In the genomic region with DNA sequence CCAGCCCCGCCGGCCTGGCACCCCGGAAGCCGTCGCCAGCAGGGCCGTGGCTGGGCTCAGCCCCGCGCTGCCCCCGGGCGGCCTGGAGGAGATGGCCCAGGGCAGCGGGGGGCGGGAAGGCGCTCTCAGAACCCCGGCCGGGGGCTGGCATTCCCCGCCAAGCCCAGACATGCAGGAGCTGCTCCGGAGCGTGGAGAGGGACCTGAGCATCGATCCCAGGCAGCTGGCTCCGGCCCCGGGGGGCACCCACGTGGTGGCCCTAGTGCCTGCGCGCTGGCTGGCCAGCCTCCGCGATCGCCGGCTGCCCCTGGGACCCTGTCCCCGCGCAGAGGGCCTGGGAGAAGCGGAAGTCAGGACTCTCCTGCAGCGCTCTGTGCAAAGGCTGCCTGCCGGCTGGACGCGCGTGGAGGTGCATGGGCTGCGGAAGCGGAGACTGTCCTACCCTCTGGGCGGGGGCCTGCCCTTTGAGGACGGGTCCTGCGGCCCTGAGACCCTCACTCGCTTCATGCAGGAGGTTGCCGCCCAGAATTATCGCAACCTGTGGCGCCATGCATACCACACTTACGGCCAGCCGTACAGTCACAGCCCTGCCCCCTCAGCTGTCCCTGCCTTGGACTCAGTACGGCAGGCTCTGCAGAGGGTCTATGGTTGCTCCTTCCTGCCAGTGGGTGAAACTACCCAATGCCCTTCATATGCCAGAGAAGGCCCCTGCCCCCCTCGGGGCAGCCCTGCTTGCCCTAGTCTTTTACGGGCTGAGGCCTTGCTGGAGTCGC, we compare ENCODE assay signal across 8 cellular contexts. TPM values are rescaled to one million over a fixed set of nuclear protein-coding genes. Genes with fewer than 3 reads are reported as not detected.
DNase-seq lines count a peak whose midpoint lies in the region; ATAC-seq, FAIRE-seq and TF ChIP-seq lines count a peak whose summit lies in the region.

No MANE protein-coding gene starts in this region.

- in situ Hi-C loops in Panc1 (cut with HindIII; ENCODE audit: low pct_unique_long_range_greater_than_20kb, low sequenced_read_pairs): no loop called here

- peak overlapping the region; percentile 88 for H3K4me3 ChIP-seq in GM12875 (ENCODE audit: low read depth, low read length)
- H3K4me3 ChIP-seq in Panc1 (ENCODE audit: low read depth in 2 of 2, low read length in 2 of 2): peak overlapping the region; percentile 53 to 61
- H3K4me3 ChIP-seq in endodermal cell (ENCODE audit: low read length): peak overlapping the region; percentile 67

- WGBS in endodermal cell (ENCODE audit: insufficient coverage in 1 of 2, insufficient read length in 1 of 2), 2 experiments: 31 to 81% methylated on average over 18 to 51 of the region's 51 CpGs

- peaks cover 19% of the 10 kb centered on the region for H3K4me1 Mint-ChIP-seq in HFFc6 (ENCODE audit: low read depth)
- H3K4me1 Mint-ChIP-seq in endodermal cell: no peaks in the 10 kb centered on the region
- peaks cover 34 to 47% (median 35%) of the 10 kb centered on the region in 3 donors for H3K4me1 Mint-ChIP-seq in naive B cell

- H3K36me3 ChIP-seq in Panc1 (ENCODE audit: control insufficient read depth, insufficient read depth, low read length) (no peaks in the 10 kb centered on the region), endodermal cell (ENCODE audit: control insufficient read depth, insufficient read depth, low read length) (no peaks in the 10 kb centered on the region)

- no peaks in the 10 kb centered on the region for H3K27me3 ChIP-seq in Panc1 (ENCODE audit: control insufficient read depth, insufficient read depth, low read length)
- no peaks in the 10 kb centered on the region for H3K27me3 ChIP-seq in endodermal cell (ENCODE audit: control insufficient read depth, insufficient read depth, low read length, poor library complexity, severe bottlenecking)

- H3K27ac Mint-ChIP-seq in HFFc6: no peak overlapping the region
- H3K27ac Mint-ChIP-seq in endodermal cell: no peak overlapping the region
- peak overlapping the region in 4 of 6 donors; percentile 75 to 91 (median 82) for H3K27ac Mint-ChIP-seq in naive B cell

- H3K9me3 Mint-ChIP-seq in HFFc6 (no peaks in the 10 kb centered on the region), endodermal cell (no peaks in the 10 kb centered on the region), naive B cell (no peaks in the 10 kb centered on the region)

- FAIRE-seq in frontal cortex (lab: Jason Lieb, UNC): no peak

- CTCF ChIA-PET in Panc1 (lab: Charles Lee): no interaction called here

- H3K36me3 Mint-ChIP-seq in HFFc6 (ENCODE audit: low read depth) (peaks cover 10% of the 10 kb centered on the region), endodermal cell (ENCODE audit: low read depth) (peaks cover 13% of the 10 kb centered on the region), naive B cell (peaks cover 0 to 10% of the 10 kb centered on the region in 2 donors)

- POLR2A ChIA-PET in Panc1 (lab: Charles Lee): interaction anchor here (0.6 kb wide), 1 partner anchor 136 kb away, joined by 5 read pairs; no protein-coding TSS in a partner anchor

- H3K4me1 ChIP-seq in Panc1 (ENCODE audit: control insufficient read depth, insufficient read depth, low read length): peaks cover 3% of the 10 kb centered on the region
- H3K4me1 ChIP-seq in endodermal cell (ENCODE audit: control insufficient read depth, insufficient read depth, low read length): no peaks in the 10 kb centered on the region

- ATAC-seq in Panc1: peak; percentile 78
- peak; percentile 37 to 39 for ATAC-seq in naive B cell (ENCODE audit: low read depth in 2 of 2)

- intact Hi-C loops in Panc1 (cut with micrococcal nuclease; ENCODE audit: unreplicated experiment): loop anchor here (5.0 kb wide), 1 partner anchor 57 kb away; no protein-coding TSS in a partner anchor

- H3K9ac ChIP-seq in endodermal cell (ENCODE audit: extremely low read depth, low read length, poor library complexity, severe bottlenecking): peak overlapping the region; percentile 15

- H3K9me3 ChIP-seq in Panc1 (ENCODE audit: control insufficient read depth, insufficient read depth, low read depth, low read length): no peaks in the 10 kb centered on the region
- no peaks in the 10 kb centered on the region for H3K9me3 ChIP-seq in endodermal cell (ENCODE audit: control insufficient read depth, low read length)

- no TSS peak for BruUV-seq in Panc1 (replicated peaks; lab: Mats Ljungman, UMichigan)

- H3K27ac ChIP-seq in Panc1 (ENCODE audit: low read length): peak overlapping the region; percentile 74
- no peak overlapping the region for H3K27ac ChIP-seq in endodermal cell (ENCODE audit: low read depth, low read length)

- TF ChIP-seq CTCF in GM12875 (IDR thresholded peaks at IDR 0.05; ENCODE audit: borderline replicate concordance, insufficient read depth, low read depth, low read length): no peak
- TF ChIP-seq CTCF in HFFc6 (IDR thresholded peaks at IDR 0.05): peak; percentile 34
- no peak for TF ChIP-seq CTCF in Panc1 (IDR thresholded peaks at IDR 0.05)
- no peak for TF ChIP-seq CTCF in endodermal cell (conservative IDR thresholded peaks at IDR 0.05)

- H3K27me3 Mint-ChIP-seq in HFFc6 (ENCODE audit: insufficient read depth) (peaks cover 1% of the 10 kb centered on the region), endodermal cell (ENCODE audit: insufficient read depth) (no peaks in the 10 kb centered on the region), naive B cell (no peaks in the 10 kb centered on the region)

- H3K4me3 Mint-ChIP-seq in HFFc6 (peak overlapping the region; percentile 72), endodermal cell (peak overlapping the region; percentile 52), naive B cell (peak overlapping the region; percentile 76 to 92 (median 82))

- DNase-seq in HFFc6 (no peak), Panc1 (ENCODE audit: low read depth, low spot score) (no peak), endodermal cell (peak; percentile 82), naive B cell (no peak), NCI-H446 treated with DMSO at 0.1 percent for 48 hours (lab: John Stamatoyannopoulos, UW) (no peak), KG1 (lab: John Stamatoyannopoulos, UW) (no peak), frontal cortex (ENCODE audit: low spot score in 2 of 2) (no peak)

RNA-seq across cellular contexts. Expression of a gene that starts 0.6 kb away (rescaled TPM):
- 10 to 100 TPM; 12.5 to 18.1 (median 13.2) TPM for total RNA-seq in HFFc6 (2021; fragmentation: NEBNext Ultra II Directional; extraction: Animal tissue kit (Norgen Biotek cat#: 25700))
- total RNA-seq in Panc1 (2021; ENCODE audit: unreplicated experiment): 29.5 TPM
- 36.4 TPM for polyA plus RNA-seq in Panc1 (2012; ENCODE audit: insufficient read length)
- total RNA-seq in endodermal cell: 10 to 100 TPM; 13.4 to 17.9 TPM
- 8.0 TPM for polyA plus RNA-seq in endodermal cell (2013, experiment 1 of 2)
- polyA plus RNA-seq in endodermal cell (2013, experiment 2 of 2): 6.0 TPM
- polyA plus RNA-seq in naive B cell (ENCODE audit: low read depth in 6 of 6): 10 to 100 TPM in 3 of 6 donors, 1 to 10 TPM in 3; 2.1 to 19.1 (median 9.9) TPM
- 10.2 TPM for total RNA-seq in frontal cortex

RNA-seq across cellular contexts. Expression of a gene that starts 14.9 kb away (rescaled TPM):
- 1 to 10 TPM; 2.7 to 3.8 (median 3.2) TPM for total RNA-seq in HFFc6 (2021; fragmentation: NEBNext Ultra II Directional; extraction: Animal tissue kit (Norgen Biotek cat#: 25700))
- 7.0 TPM for total RNA-seq in Panc1 (2021; ENCODE audit: unreplicated experiment)
- polyA plus RNA-seq in Panc1 (2012; ENCODE audit: insufficient read length): 3.0 TPM
- 1 to 10 TPM in 1 of 2 donors, under 1 TPM in 1; 0.84 to 1.8 TPM for total RNA-seq in endodermal cell
- polyA plus RNA-seq in endodermal cell (2013, experiment 1 of 2): 0.93 TPM
- polyA plus RNA-seq in endodermal cell (2013, experiment 2 of 2): 0.99 TPM
- polyA plus RNA-seq in naive B cell (ENCODE audit: low read depth in 6 of 6): not detected
- 0.41 TPM for total RNA-seq in frontal cortex

RNA-seq across cellular contexts. Expression of a gene that starts 17.6 kb away (rescaled TPM):
- total RNA-seq in HFFc6 (2021; fragmentation: NEBNext Ultra II Directional; extraction: Animal tissue kit (Norgen Biotek cat#: 25700)): not detected
- total RNA-seq in Panc1 (2021; ENCODE audit: unreplicated experiment): 0.77 TPM
- polyA plus RNA-seq in Panc1 (2012; ENCODE audit: insufficient read length): 1.3 TPM
- total RNA-seq in endodermal cell: 1 to 10 TPM in 1 of 2 donors, under 1 TPM in 1; 0.86 to 1.8 TPM
- 0.50 TPM for polyA plus RNA-seq in endodermal cell (2013, experiment 1 of 2)
- polyA plus RNA-seq in endodermal cell (2013, experiment 2 of 2): 0.41 TPM
- under 1 TPM in 3 of 6 donors, not detected in 3; 0.25 to 0.59 (median 0.40) TPM for polyA plus RNA-seq in naive B cell (ENCODE audit: low read depth in 6 of 6)
- not detected for total RNA-seq in frontal cortex

RNA-seq across cellular contexts. Expression of a gene that starts 36.8 kb away (rescaled TPM):
- total RNA-seq in HFFc6 (2021; fragmentation: NEBNext Ultra II Directional; extraction: Animal tissue kit (Norgen Biotek cat#: 25700)): 10 to 100 TPM; 12.0 to 46.8 (median 13.2) TPM
- 4.6 TPM for total RNA-seq in Panc1 (2021; ENCODE audit: unreplicated experiment)
- polyA plus RNA-seq in Panc1 (2012; ENCODE audit: insufficient read length): 10.1 TPM
- total RNA-seq in endodermal cell: 10 to 100 TPM; 39.7 to 64.1 TPM
- 36.7 TPM for polyA plus RNA-seq in endodermal cell (2013, experiment 1 of 2)
- polyA plus RNA-seq in endodermal cell (2013, experiment 2 of 2): 33.9 TPM
- polyA plus RNA-seq in naive B cell (ENCODE audit: low read depth in 6 of 6): 10 to 100 TPM in 1 of 6 donors, 1 to 10 TPM in 5; 1.3 to 15.3 (median 5.4) TPM
- 9.0 TPM for total RNA-seq in frontal cortex

RNA-seq across cellular contexts. Expression of a gene that starts 40.4 kb away (rescaled TPM):
- total RNA-seq in HFFc6 (2021; fragmentation: NEBNext Ultra II Directional; extraction: Animal tissue kit (Norgen Biotek cat#: 25700)): 100 to 1,000 TPM; 224 to 285 (median 248) TPM
- total RNA-seq in Panc1 (2021; ENCODE audit: unreplicated experiment) (296 TPM), endodermal cell (100 to 1,000 TPM; 298 to 375 TPM), frontal cortex (75.0 TPM)
- 473 TPM for polyA plus RNA-seq in Panc1 (2012; ENCODE audit: insufficient read length)
- polyA plus RNA-seq in endodermal cell (2013, experiment 1 of 2): 230 TPM
- 223 TPM for polyA plus RNA-seq in endodermal cell (2013, experiment 2 of 2)
- 100 to 1,000 TPM in 5 of 6 donors, 10 to 100 TPM in 1; 54.2 to 184 (median 139) TPM for polyA plus RNA-seq in naive B cell (ENCODE audit: low read depth in 6 of 6)

Comparison
In these comparisons a context has a peak if more than half of its experiments do, and no peak if none do; other contexts are left out.
1. H3K27ac Mint-ChIP-seq: peak in naive B cell (4 of 6); none in HFFc6 (single experiment) and endodermal cell (single experiment).
2. Peak in every context shown above with its lines, with median percentiles within 50 percentile points of each other: H3K4me3 ChIP-seq and H3K4me3 Mint-ChIP-seq.